29 cellular contexts compared by ENCODE assay signal in the genomic region with DNA sequence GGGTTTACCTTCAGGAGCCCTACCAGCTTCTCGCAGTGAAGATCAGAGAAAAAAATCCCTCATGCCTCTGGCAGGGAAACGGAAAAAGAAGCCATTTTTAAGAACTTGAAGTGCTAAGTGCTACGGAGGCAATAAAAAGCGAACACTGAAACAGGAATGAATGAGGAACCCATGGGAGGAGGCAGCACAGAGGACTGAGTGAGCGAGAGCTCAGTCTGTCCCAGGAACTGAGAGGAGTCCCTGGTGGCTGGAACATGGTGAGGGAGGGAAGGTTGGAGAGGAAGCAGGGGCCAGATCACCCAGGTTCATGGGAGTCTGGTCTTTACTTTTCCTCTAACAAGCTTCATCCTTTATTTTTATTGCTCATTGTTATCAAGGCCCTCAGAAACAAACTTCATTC.
"Had no signal": no experiment of that assay in that cellular context is flagged by ENCODE, and none has a peak within 500 bp of the region (broad histone marks: within the 10 kb centered on the region; RNA-seq: fewer than 3 reads in every experiment).

No MANE protein-coding gene starts in this region.

- H3K4me3 ChIP-seq: ascending aorta, body of pancreas, Peyer's patch, SJCRH30 had no signal

- H3K27ac Mint-ChIP-seq: activated CD8-positive, alpha-beta T cell treated with anti-CD3 and anti-CD28 coated beads for 36 hours; activated naive CD4-positive, alpha-beta T cell treated with anti-CD3 and anti-CD28 coated beads, Interleukin-2, amount 50 U/mL, for 72 hours; activated naive CD8-positive, alpha-beta T cell treated with anti-CD3 and anti-CD28 coated beads, Interleukin-2, amount 50 U/mL, for 24 hours had no signal

- H3K4me2 ChIP-seq: SK-N-SH had no signal

- H3K36me3 ChIP-seq: ascending aorta, Peyer's patch, SJCRH30, WERI-Rb-1 had no signal

- H3K9me3 ChIP-seq: ascending aorta, body of pancreas, Peyer's patch, SJCRH30, SK-N-SH had no signal

- H3K9ac ChIP-seq: SK-N-SH had no signal

- ATAC-seq: activated CD4-positive, CD25-positive, alpha-beta regulatory T cell treated with anti-CD3 and anti-CD28 coated beads, Interleukin-2, amount 50 U/mL, for 24 hours; activated CD8-positive, alpha-beta T cell treated with anti-CD3 and anti-CD28 coated beads for 36 hours; activated naive CD4-positive, alpha-beta T cell treated with anti-CD3 and anti-CD28 coated beads, Interleukin-2, amount 50 U/mL, for 72 hours; activated naive CD8-positive, alpha-beta T cell treated with anti-CD3 and anti-CD28 coated beads, Interleukin-2, amount 50 U/mL, for 24 hours; body of pancreas had no signal

- H3K27me3 ChIP-seq: ascending aorta, body of pancreas, Peyer's patch, SJCRH30 had no signal

- H3K9me3 Mint-ChIP-seq: activated CD8-positive, alpha-beta T cell treated with anti-CD3 and anti-CD28 coated beads for 36 hours; activated naive CD4-positive, alpha-beta T cell treated with anti-CD3 and anti-CD28 coated beads, Interleukin-2, amount 50 U/mL, for 72 hours; activated naive CD8-positive, alpha-beta T cell treated with anti-CD3 and anti-CD28 coated beads, Interleukin-2, amount 50 U/mL, for 24 hours had no signal

- H3K27ac ChIP-seq: ascending aorta, body of pancreas, Peyer's patch, RWPE1, SJCRH30, WERI-Rb-1 had no signal

- H3K9me2 ChIP-seq: SK-N-SH had no signal

- DNase-seq: activated CD4-positive, alpha-beta T cell treated with anti-CD3 and anti-CD28 coated beads for 4 hours; activated CD8-positive, alpha-beta memory T cell treated with anti-CD3 and anti-CD28 coated beads, Interleukin-2, amount 50 U/mL, for 4 hours; activated CD8-positive, alpha-beta T cell treated with anti-CD3 and anti-CD28 coated beads for 36 hours; activated effector memory CD4-positive, alpha-beta T cell treated with anti-CD3 and anti-CD28 coated beads, Interleukin-2, amount 50 U/mL, for 16 hours; activated naive CD4-positive, alpha-beta T cell treated with Interleukin-2 at 50 U/mL for 16 hours; activated naive CD8-positive, alpha-beta T cell treated with anti-CD3 and anti-CD28 coated beads, Interleukin-2, amount 50 U/mL, for 24 hours; amniotic stem cell; body of pancreas; central memory CD4-positive, alpha-beta T cell; NCI-H1092 treated with DMSO at 0.1 percent for 48 hours; NCI-H1417 treated with DMSO at 0.1 percent for 48 hours; NCI-H1694; NCI-H2029; NCI-H2107; NCI-H510A treated with DMSO at 0.1 percent for 48 hours; NCI-H69; NK-92 treated with Interleukin-12 subunit alpha and Interleukin-12 subunit beta, amount 100 ng/mL, for 24 hours; OCI-M1; Peyer's patch; Right ventricle myocardium superior; SJCRH30; SK-N-SH; T-helper 1 cell; WERI-Rb-1 had no signal

- H3K36me3 Mint-ChIP-seq: activated naive CD4-positive, alpha-beta T cell treated with anti-CD3 and anti-CD28 coated beads, Interleukin-2, amount 50 U/mL, for 72 hours had no signal

- H3K4me3 Mint-ChIP-seq: activated CD8-positive, alpha-beta T cell treated with anti-CD3 and anti-CD28 coated beads for 36 hours; activated naive CD8-positive, alpha-beta T cell treated with anti-CD3 and anti-CD28 coated beads, Interleukin-2, amount 50 U/mL, for 24 hours had no signal

- H3K4me1 ChIP-seq: ascending aorta, body of pancreas, Peyer's patch, SJCRH30 had no signal

- FAIRE-seq: bronchial epithelial cell had no signal
